Comparison of ENCODE assay signal across 8 cellular contexts in the genomic region with DNA sequence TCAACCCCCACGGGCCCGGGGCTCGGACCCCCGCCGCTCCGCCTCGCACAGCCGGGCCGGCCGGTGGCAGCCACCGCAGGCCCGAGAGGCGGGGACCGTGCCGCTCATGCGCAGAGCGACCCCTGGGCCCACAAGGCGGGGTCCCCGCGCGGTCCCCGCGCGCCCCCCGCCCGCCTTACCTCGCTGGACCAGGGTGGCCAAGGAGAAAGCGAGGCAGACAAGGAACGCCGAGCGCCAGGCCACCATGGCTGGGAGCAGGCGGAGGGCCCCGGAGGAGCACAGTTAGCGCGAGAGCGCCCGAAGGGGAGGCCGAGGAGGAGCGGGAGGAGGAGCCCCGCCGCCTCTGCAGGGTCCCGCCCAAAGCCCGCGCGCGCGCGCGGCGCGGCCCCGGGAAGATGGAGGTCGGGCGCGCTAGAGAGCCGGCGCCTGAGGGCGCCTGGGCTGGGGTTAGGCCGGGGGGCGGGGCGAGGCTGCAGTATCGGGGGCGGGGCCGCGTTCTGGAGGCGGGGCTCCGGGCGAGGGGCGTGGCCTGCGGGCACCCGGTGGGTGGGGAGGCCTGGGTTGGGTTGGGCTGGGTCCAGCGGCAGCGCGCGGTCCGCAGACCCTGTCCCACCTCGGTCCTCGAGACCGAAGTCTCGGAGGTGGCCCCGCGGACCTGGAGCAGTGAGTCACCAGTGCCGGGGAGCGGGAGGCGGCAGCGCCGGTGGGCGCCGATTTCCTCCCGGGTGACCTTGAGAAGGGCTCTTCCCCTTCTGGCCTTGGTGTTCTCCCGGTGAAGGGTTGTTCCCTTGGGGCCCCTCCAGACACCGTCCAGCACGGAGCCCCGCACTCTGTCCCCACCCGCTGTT. TPM values are rescaled to one million over a fixed set of nuclear protein-coding genes. Genes with fewer than 3 reads are reported as not detected.
DNase-seq lines count a peak whose midpoint lies in the region; ATAC-seq and TF ChIP-seq lines count a peak whose summit lies in the region.

A gene with protein sequence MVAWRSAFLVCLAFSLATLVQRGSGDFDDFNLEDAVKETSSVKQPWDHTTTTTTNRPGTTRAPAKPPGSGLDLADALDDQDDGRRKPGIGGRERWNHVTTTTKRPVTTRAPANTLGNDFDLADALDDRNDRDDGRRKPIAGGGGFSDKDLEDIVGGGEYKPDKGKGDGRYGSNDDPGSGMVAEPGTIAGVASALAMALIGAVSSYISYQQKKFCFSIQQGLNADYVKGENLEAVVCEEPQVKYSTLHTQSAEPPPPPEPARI (minus strand): TSS at position 326 of the 848 bp plus-strand sequence. CDS start 80 bp downstream, at position 246.

- DNase-seq in DMS 273 treated with DMSO at 0.1 percent for 48 hours (lab: John Stamatoyannopoulos, UW) (peak; percentile 44), IMR-90 (peak; percentile 78), OCI-M1 (lab: John Stamatoyannopoulos, UW) (peak; percentile 90), activated T-cell treated with anti-CD3 and anti-CD28 coated beads for 48 hours (ENCODE audit: low read depth) (peak; percentile 87), epithelial cell of prostate (ENCODE audit: low read depth, low spot score) (peak; percentile 31), mucosa of gallbladder (ENCODE audit: low spot score) (peak; percentile 89)
- peak; percentile 72 to 84 for DNase-seq in stimulated activated CD8-positive, alpha-beta memory T cell treated with anti-CD3 and anti-CD28 coated beads, Interleukin-4, amount 100 ng/mL, for 1 hour (ENCODE audit: low read depth in 2 of 2, low spot score in 1 of 2)

- TF ChIP-seq POLR2A in IMR-90 (IDR thresholded peaks at IDR 0.05; ENCODE audit: low read depth, low read length): peak; percentile 66; the same call in 1 of the 2 replicates

- H3K9me3 ChIP-seq in IMR-90 (ENCODE audit: control insufficient read depth, insufficient read depth, low read length): no peaks in the 10 kb centered on the region

- ATAC-seq in GM21528 (IDR thresholded peaks at IDR 0.05; ENCODE audit: low FRiP score, unreplicated experiment) (peak; percentile 82), IMR-90 (ENCODE audit: low read depth) (peak; percentile 96)

- H2AFZ ChIP-seq in IMR-90 (replicated peaks; ENCODE audit: low read length, poor library complexity): peak within 1 kb of the TSS; percentile 94

- no peaks in the 10 kb centered on the region for H4K20me1 ChIP-seq in IMR-90 (ENCODE audit: insufficient read depth, low read length)

- H3K36me3 ChIP-seq in IMR-90 (ENCODE audit: control insufficient read depth, insufficient read depth, low read length): no peaks in the 10 kb centered on the region

- no peaks in the 10 kb centered on the region for H3K4me1 ChIP-seq in IMR-90 (ENCODE audit: control insufficient read depth, insufficient read depth, low read length)

- in situ Hi-C loops in IMR-90 (cut with MboI; ENCODE audit: low sequenced_read_pairs): loop anchor here (10.0 kb wide), 1 partner anchor 86 kb away; a partner anchor contains a TSS

- H2BK5ac ChIP-seq in IMR-90 (ENCODE audit: low read depth, low read length, poor library complexity, severe bottlenecking): peak within 1 kb of the TSS; percentile 72

- H3K23ac ChIP-seq in IMR-90 (ENCODE audit: low read depth, low read length): no peak within 1 kb of the TSS; the same call in 1 of the 2 replicates

- H2AK5ac ChIP-seq in IMR-90 (ENCODE audit: low read depth, low read length): no peak within 1 kb of the TSS

- no peak within 1 kb of the TSS for H2BK15ac ChIP-seq in IMR-90 (ENCODE audit: low read depth, low read length)

- H3K4me3 ChIP-seq in IMR-90 (ENCODE audit: insufficient read depth, low read depth, low read length): peak within 1 kb of the TSS; percentile 95

- POLR2A ChIA-PET in IMR-90 (lab: Charles Lee; ENCODE audit: unreplicated experiment): no interaction called here

- dilution Hi-C loops in IMR-90 (cut with HindIII; ENCODE audit: low sequenced_read_pairs, unreplicated experiment): no loop called here

- peak within 1 kb of the TSS; percentile 52; the same call in 1 of the 2 replicates for H2BK120ac ChIP-seq in IMR-90 (ENCODE audit: low read depth, low read length)

- H2AK9ac ChIP-seq in IMR-90 (replicated peaks; ENCODE audit: low read depth, low read length, poor library complexity): peak within 1 kb of the TSS; percentile 82

- H3K56ac ChIP-seq in IMR-90 (ENCODE audit: extremely low read depth, insufficient read depth, low read length): no peak within 1 kb of the TSS; the same call in 1 of the 2 replicates

- peak within 1 kb of the TSS; percentile 46; the same call in 1 of the 2 replicates for H3K18ac ChIP-seq in IMR-90 (ENCODE audit: low read depth, low read length)

- H3K4ac ChIP-seq in IMR-90 (ENCODE audit: low read depth, low read length): peak within 1 kb of the TSS; percentile 69; the same call in 1 of the 2 replicates

- no peaks in the 10 kb centered on the region for H3K9me1 ChIP-seq in IMR-90 (ENCODE audit: insufficient read depth, low read length)

- peak within 1 kb of the TSS; percentile 66 for H3K27ac ChIP-seq in IMR-90 (ENCODE audit: insufficient read depth, low read length)
- H3K27ac ChIP-seq in epithelial cell of prostate: peak within 1 kb of the TSS; percentile 43

- H3K14ac ChIP-seq in IMR-90 (replicated peaks; ENCODE audit: low read depth, low read length): peak within 1 kb of the TSS; percentile 66; the same call in 1 of the 2 replicates

- H4K91ac ChIP-seq in IMR-90 (ENCODE audit: insufficient read depth, low read depth, low read length): no peak within 1 kb of the TSS

- H2BK20ac ChIP-seq in IMR-90 (ENCODE audit: low read depth, low read length): no peak within 1 kb of the TSS

- H4K8ac ChIP-seq in IMR-90 (ENCODE audit: low read depth in 2 of 2, low read length in 2 of 2): peak within 1 kb of the TSS; percentile 33 to 40; a peak in 2 of 4 replicates

- CTCF ChIA-PET in IMR-90 (lab: Yijun Ruan, JAX): no interaction called here

- WGBS in IMR-90 (ENCODE audit: extremely low coverage in 2 of 2, insufficient read length in 1 of 2), 2 experiments: 7% methylated on average over 18 of the region's 95 CpGs; no CpG with 5 or more reads in 1 of the 2 experiments

- H3K79me1 ChIP-seq in IMR-90 (ENCODE audit: low read depth in 1 of 2, low read length in 2 of 2): peaks cover 4 to 14% of the 10 kb centered on the region in 2 experiments; a peak in 3 of 4 replicates

- intact Hi-C loops in IMR-90 (cut with micrococcal nuclease): loop anchor here (1.0 to 2.0 kb wide), 3 partner anchors 85 to 498 kb away; a partner anchor contains a TSS

- H3K9ac ChIP-seq in IMR-90 (ENCODE audit: low read depth, low read length): peak within 1 kb of the TSS; percentile 73

- peak within 1 kb of the TSS; percentile 54; the same call in 1 of the 2 replicates for H4K5ac ChIP-seq in IMR-90 (ENCODE audit: low read depth, low read length)

- no peak for TF ChIP-seq CTCF in IMR-90 (conservative IDR thresholded peaks at IDR 0.05; ENCODE audit: low read depth, low read length)

- TF ChIP-seq RAD21 in IMR-90 (IDR thresholded peaks at IDR 0.05; ENCODE audit: low read length): no peak

- H3K4me2 ChIP-seq in IMR-90 (ENCODE audit: low read depth, low read length): peak within 1 kb of the TSS; percentile 76

- peaks cover under 1% of the 10 kb centered on the region; the same call in 1 of the 2 replicates for H3K27me3 ChIP-seq in IMR-90 (ENCODE audit: control insufficient read depth, insufficient read depth, low read length)

- no TSS peak for BruUV-seq in IMR-90 (replicated peaks; lab: Mats Ljungman, UMichigan)

TF ChIP-seq in IMR-90, 13 proteins besides CTCF, POLR2A, EP300 and RAD21:
- TF ChIP-seq MAZ (IDR thresholded peaks at IDR 0.05; ENCODE audit: borderline replicate concordance, low read depth, low read length): peak; percentile 15; the same call in 1 of the 2 replicates
- TF ChIP-seq, protein P1, sequence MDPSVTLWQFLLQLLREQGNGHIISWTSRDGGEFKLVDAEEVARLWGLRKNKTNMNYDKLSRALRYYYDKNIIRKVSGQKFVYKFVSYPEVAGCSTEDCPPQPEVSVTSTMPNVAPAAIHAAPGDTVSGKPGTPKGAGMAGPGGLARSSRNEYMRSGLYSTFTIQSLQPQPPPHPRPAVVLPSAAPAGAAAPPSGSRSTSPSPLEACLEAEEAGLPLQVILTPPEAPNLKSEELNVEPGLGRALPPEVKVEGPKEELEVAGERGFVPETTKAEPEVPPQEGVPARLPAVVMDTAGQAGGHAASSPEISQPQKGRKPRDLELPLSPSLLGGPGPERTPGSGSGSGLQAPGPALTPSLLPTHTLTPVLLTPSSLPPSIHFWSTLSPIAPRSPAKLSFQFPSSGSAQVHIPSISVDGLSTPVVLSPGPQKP (IDR thresholded peaks at IDR 0.05; ENCODE audit: borderline replicate concordance, low read depth, low read length): no peak
- no peak for TF ChIP-seq RCOR1 (IDR thresholded peaks at IDR 0.05; ENCODE audit: insufficient replicate concordance, low read length)
- no peak for TF ChIP-seq BHLHE40 (IDR thresholded peaks at IDR 0.05; ENCODE audit: low read depth, low read length)
- 0 out of 2 replicates have a peak, but pooled peaks have one; percentile 19 for TF ChIP-seq MXI1 (IDR thresholded peaks at IDR 0.05; ENCODE audit: borderline replicate concordance, low read depth, low read length)
- TF ChIP-seq CEBPB (IDR thresholded peaks at IDR 0.05; ENCODE audit: low read depth, low read length): no peak
- TF ChIP-seq MAFK (IDR thresholded peaks at IDR 0.05; ENCODE audit: low read depth, low read length): no peak
- TF ChIP-seq RFX5 (IDR thresholded peaks at IDR 0.05; ENCODE audit: low read depth, low read length): no peak

RNA-seq across cellular contexts. Expression of the gene that starts here (rescaled TPM):
- 17.4 and 20.6 TPM in 2 replicates for total RNA-seq in IMR-90 (2012; rRNA removed)
- 41.4 and 43.0 TPM in 2 replicates for polyA plus RNA-seq in IMR-90 (2012; rRNA removed)
- polyA plus RNA-seq in IMR-90 (2012; cell fraction: cytosol; rRNA removed): 49.7 and 67.4 TPM in 2 replicates
- polyA plus RNA-seq in IMR-90 (2012; cell fraction: nucleus; rRNA removed; ENCODE audit: low replicate concordance): 29.8 and 32.3 TPM in 2 replicates
- 35.2 TPM for total RNA-seq in mucosa of gallbladder

Comparison
In these comparisons a context has a peak if more than half of its experiments do, and no peak if none do; other contexts are left out.
1. Peak in every context shown above with its lines: DNase-seq, ATAC-seq, H3K4me3 ChIP-seq and H3K27ac ChIP-seq.
2. DNase-seq: peak in every context shown above with its lines; median percentile 90 in OCI-M1; 89 in mucosa of gallbladder; 87 in activated T-cell treated with anti-CD3 and anti-CD28 coated beads for 48 hours; 78 in IMR-90; 78 in stimulated activated CD8-positive, alpha-beta memory T cell treated with anti-CD3 and anti-CD28 coated beads, Interleukin-4, amount 100 ng/mL, for 1 hour; 44 in DMS 273 treated with DMSO at 0.1 percent for 48 hours; 31 in epithelial cell of prostate.